Comparison of ENCODE assay signal across 20 cellular contexts in genomic region chr4:90306810-90307209, GRCh38.
A peak's percentile ranks its signal among the peaks of the same experiment; 100 is the strongest.
DNase-seq lines count a peak whose midpoint lies in the region; ATAC-seq, FAIRE-seq and TF ChIP-seq lines count a peak whose summit lies in the region.
"Had no signal": no experiment of that assay in that cellular context is flagged by ENCODE, and none has a peak within 500 bp of the region (broad histone marks: within the 10 kb centered on the region; RNA-seq: fewer than 3 reads in every experiment).

No MANE protein-coding gene starts in this region.

- intact Hi-C loops in PC-3 (cut with micrococcal nuclease), result no loop called here

- CTCF ChIA-PET in PC-3 (lab: Charles Lee), result no interaction called here

- no peaks in the 10 kb centered on the region for H3K4me1 ChIP-seq in PC-3 (ENCODE audit: insufficient read depth, low read length)
- H3K4me1 ChIP-seq: BLaER1 treated with 17β-estradiol and CSF1 and Interleukin-3, amounts not matched to agents 10 nM and 100 nM had no signal

- H3K27me3 ChIP-seq in PC-3 (ENCODE audit: low read length) (no peaks in the 10 kb centered on the region), bronchial epithelial cell (ENCODE audit: control insufficient read depth, insufficient read depth, low read length) (no peaks in the 10 kb centered on the region)
- H3K27me3 ChIP-seq: BLaER1 treated with 17β-estradiol and CSF1 and Interleukin-3, amounts not matched to agents 10 nM and 100 nM had no signal

- no peaks in the 10 kb centered on the region for H3K36me3 Mint-ChIP-seq in naive thymus-derived CD8-positive, alpha-beta T cell
- H3K36me3 Mint-ChIP-seq: CD8-positive, alpha-beta T cell had no signal

- H3K9me2 ChIP-seq in PC-3 (replicated peaks; ENCODE audit: low read length), result no peaks in the 10 kb centered on the region

- H3K9ac ChIP-seq in PC-3 (ENCODE audit: low read length), result no peak overlapping the region
- H3K9ac ChIP-seq: BLaER1 treated with 17β-estradiol and CSF1 and Interleukin-3, amounts not matched to agents 10 nM and 100 nM had no signal

- no peaks in the 10 kb centered on the region for H3K79me2 ChIP-seq in PC-3 (ENCODE audit: low read length)

- DNase-seq in D721Med (ENCODE audit: insufficient read length, low spot score) (no peak), HCEC 1CT (peak; percentile 2), PC-3 (peak; percentile 4), bronchial epithelial cell (ENCODE audit: low read depth) (peak; percentile 44), HuH-7.5 (ENCODE audit: low spot score) (no peak), AG08395 (ENCODE audit: low spot score) (no peak)
- DNase-seq in activated CD4-positive, CD25-positive, alpha-beta regulatory T cell (lab: John Stamatoyannopoulos, UW), result no peak
- DNase-seq in naive thymus-derived CD8-positive, alpha-beta T cell, result no peak
- DNase-seq: 8988T; Calu3; CD8-positive, alpha-beta T cell; DMS 273 treated with DMSO at 0.1 percent for 48 hours; DMS53; DND-41; EL had no signal

- no peaks in the 10 kb centered on the region for H3K27me3 Mint-ChIP-seq in naive thymus-derived CD8-positive, alpha-beta T cell
- H3K27me3 Mint-ChIP-seq: B cell had no signal

- no peaks in the 10 kb centered on the region for H4K20me1 ChIP-seq in PC-3 (ENCODE audit: low read length)
- H4K20me1 ChIP-seq: BLaER1 treated with 17β-estradiol and CSF1 and Interleukin-3, amounts not matched to agents 10 nM and 100 nM had no signal

- POLR2A ChIA-PET in PC-3 (lab: Charles Lee; ENCODE audit: unreplicated experiment), result no interaction called here
- POLR2A ChIA-PET in naive thymus-derived CD8-positive, alpha-beta T cell (lab: Charles Lee), result no interaction called here

- H3K36me3 ChIP-seq in PC-3 (ENCODE audit: low read depth, low read length) (no peaks in the 10 kb centered on the region), bronchial epithelial cell (ENCODE audit: control insufficient read depth, insufficient read depth, low read length) (no peaks in the 10 kb centered on the region)
- H3K36me3 ChIP-seq: BLaER1 treated with 17β-estradiol and CSF1 and Interleukin-3, amounts not matched to agents 10 nM and 100 nM had no signal

- no peak overlapping the region for H3K4me3 Mint-ChIP-seq in naive thymus-derived CD8-positive, alpha-beta T cell
- H3K4me3 Mint-ChIP-seq: B cell; CD8-positive, alpha-beta T cell; GM23338 had no signal

- no peak overlapping the region for H3K27ac Mint-ChIP-seq in naive thymus-derived CD8-positive, alpha-beta T cell
- H3K27ac Mint-ChIP-seq: B cell; CD8-positive, alpha-beta T cell; GM23338 had no signal

- ATAC-seq in PC-3, result no peak
- ATAC-seq in naive thymus-derived CD8-positive, alpha-beta T cell, result no peak
- ATAC-seq: CD8-positive, alpha-beta T cell; GM23338 had no signal

- BruUV-seq in PC-3 (replicated peaks; lab: Mats Ljungman, UMichigan), result no TSS peak

- H3K4me2 ChIP-seq in PC-3 (ENCODE audit: low read length), result no peak overlapping the region
- H3K4me2 ChIP-seq: BLaER1 treated with 17β-estradiol and CSF1 and Interleukin-3, amounts not matched to agents 10 nM and 100 nM; GM23338 had no signal

- H3F3A ChIP-seq in PC-3 (ENCODE audit: low read length, unreplicated experiment), result no peaks in the 10 kb centered on the region

- FAIRE-seq in D721Med (lab: Jason Lieb, UNC) (peak; percentile 90), bronchial epithelial cell (lab: Jason Lieb, UNC) (no peak)
- FAIRE-seq: GM12891, H54 had no signal

- H3K9me3 ChIP-seq in PC-3 (ENCODE audit: low read length), result no peaks in the 10 kb centered on the region
- H3K9me3 ChIP-seq: BLaER1 treated with 17β-estradiol and CSF1 and Interleukin-3, amounts not matched to agents 10 nM and 100 nM had no signal

- TF ChIP-seq CTCF in D721Med (IDR thresholded peaks at IDR 0.05; ENCODE audit: insufficient read depth, missing control alignments) (no peak), PC-3 (conservative IDR thresholded peaks at IDR 0.05; ENCODE audit: low read depth, low read length) (no peak), bronchial epithelial cell (IDR thresholded peaks at IDR 0.05; ENCODE audit: insufficient read depth, low read length, severe bottlenecking) (no peak)

- peaks cover 0 to 3% (median 0%) of the 10 kb centered on the region in 9 donors for H3K9me3 Mint-ChIP-seq in naive thymus-derived CD8-positive, alpha-beta T cell
- H3K9me3 Mint-ChIP-seq: CD8-positive, alpha-beta T cell had no signal

- no peak overlapping the region for H3K4me3 ChIP-seq in PC-3 (ENCODE audit: low read length)
- H3K4me3 ChIP-seq in bronchial epithelial cell (ENCODE audit: low read depth, low read length), result no peak overlapping the region
- H3K4me3 ChIP-seq: BLaER1 treated with 17β-estradiol and CSF1 and Interleukin-3, amounts not matched to agents 10 nM and 100 nM; GM23338 had no signal

- H3K27ac ChIP-seq in PC-3 (ENCODE audit: low read length), result no peak overlapping the region
- H3K27ac ChIP-seq: BLaER1 treated with 17β-estradiol and CSF1 and Interleukin-3, amounts not matched to agents 10 nM and 100 nM had no signal

- no peaks in the 10 kb centered on the region for H3K4me1 Mint-ChIP-seq in naive thymus-derived CD8-positive, alpha-beta T cell
- H3K4me1 Mint-ChIP-seq: B cell, GM23338 had no signal

- no peak overlapping the region for H2AFZ ChIP-seq in PC-3 (ENCODE audit: low read length)
- H2AFZ ChIP-seq: GM23338 had no signal

Comparison
In these comparisons a context has a peak if more than half of its experiments do, and no peak if none do; other contexts are left out.
1. DNase-seq: peak in HCEC 1CT (single experiment), PC-3 (single experiment) and bronchial epithelial cell (single experiment); none in D721Med (single experiment), HuH-7.5 (single experiment), AG08395 (single experiment), activated CD4-positive, CD25-positive, alpha-beta regulatory T cell (0 of 4) and naive thymus-derived CD8-positive, alpha-beta T cell (0 of 10).